Comparison of ENCODE assay signal across 1 cellular context in genomic region chr2:217061916-217062315, GRCh38.
TF ChIP-seq lines count a peak whose summit lies in the region.

No MANE protein-coding gene starts in this region.

TF ChIP-seq in GM23338, 12 proteins besides CTCF, POLR2A, EP300 and RAD21 (continued from another document):
- no peak for TF ChIP-seq REST (IDR thresholded peaks at IDR 0.05; ENCODE audit: unreplicated experiment)
- no peak for TF ChIP-seq STAT1 (IDR thresholded peaks at IDR 0.05; ENCODE audit: unreplicated experiment)
- TF ChIP-seq ZNF331 (CRISPR knock-in tag; IDR thresholded peaks at IDR 0.05; ENCODE audit: low read depth) = no peak
- no peak for TF ChIP-seq EZH2 (IDR thresholded peaks at IDR 0.05; ENCODE audit: low read depth, unreplicated experiment)
- TF ChIP-seq JUNB (IDR thresholded peaks at IDR 0.05; ENCODE audit: unreplicated experiment) = no peak
- no peak for TF ChIP-seq ZNF114 (CRISPR knock-in tag; IDR thresholded peaks at IDR 0.05)
- TF ChIP-seq CREB1 (CRISPR knock-in tag; IDR thresholded peaks at IDR 0.05; ENCODE audit: low read depth) = no peak
